Comparison of ENCODE assay signal across 8 cellular contexts in genomic region chr2:241507430-241508239, GRCh38. TPM values are rescaled to one million over a fixed set of nuclear protein-coding genes. Genes with fewer than 3 reads are reported as not detected.
DNase-seq lines count a peak whose midpoint lies in the region; ATAC-seq, FAIRE-seq and TF ChIP-seq lines count a peak whose summit lies in the region.

No MANE protein-coding gene starts in this region.

- no peaks in the 10 kb centered on the region for H3K36me3 Mint-ChIP-seq in activated naive CD8-positive, alpha-beta T cell treated with anti-CD3 and anti-CD28 coated beads, Interleukin-2, amount 10 ng/mL, durations not matched to agents 7 days and 5 days

- CTCF ChIA-PET in PC-9 (lab: Charles Lee): interaction anchor here (0.6 to 1.0 kb wide), 4 partner anchors 13 to 560 kb away, joined by 3 to 5 read pairs (median 4); no protein-coding TSS in a partner anchor

- intact Hi-C loops in PC-9 (cut with micrococcal nuclease; ENCODE audit: unreplicated experiment): loop anchor here (1.0 to 5.0 kb wide), 8 partner anchors 37 to 190 kb away; partner anchors contain the start of genes ATG4B, FARP2, HDLBP and SEPTIN2
- intact Hi-C loops in gastrocnemius medialis (cut with DNase I; ENCODE audit: low total_unique reads): loop anchor here (1.0 to 5.0 kb wide), 9 partner anchors 33 to 510 kb away; partner anchors contain the start of genes ATG4B, HDLBP, SEPTIN2 and SNED1

- H4K20me1 ChIP-seq in PC-9 (ENCODE audit: insufficient read depth): peaks cover 39% of the 10 kb centered on the region

- peak overlapping the region; percentile 82 for H2AFZ ChIP-seq in PC-9

- H3K9me3 ChIP-seq in PC-9 (ENCODE audit: insufficient read depth, low read depth) (no peaks in the 10 kb centered on the region), right atrium auricular region (no peaks in the 10 kb centered on the region), gastrocnemius medialis (no peaks in the 10 kb centered on the region)

- DNase-seq in 8988T: peak; percentile 88
- DNase-seq in GM12891 (ENCODE audit: insufficient read length, low spot score): peak; percentile 67
- DNase-seq in PC-9: peak; percentile 56 to 82
- DNase-seq in activated naive CD8-positive, alpha-beta T cell treated with anti-CD3 and anti-CD28 coated beads, Interleukin-2, amount 10 ng/mL, durations not matched to agents 7 days and 5 days: peak; percentile 67
- DNase-seq in right atrium auricular region (ENCODE audit: low spot score): no peak
- DNase-seq in gastrocnemius medialis: peak in 1 of 2 donors; percentile 45
- DNase-seq in NCI-H187 (lab: John Stamatoyannopoulos, UW): no peak

- peaks cover 19% of the 10 kb centered on the region for H3K4me1 ChIP-seq in PC-9 (replicated peaks; ENCODE audit: insufficient read depth)
- H3K4me1 ChIP-seq in right atrium auricular region: peaks cover 0 to 39% of the 10 kb centered on the region in 2 donors
- peaks cover 52 to 62% of the 10 kb centered on the region in 2 donors for H3K4me1 ChIP-seq in gastrocnemius medialis

- TF ChIP-seq CTCF in PC-9 (conservative IDR thresholded peaks at IDR 0.05) (peak; percentile 52; the same call in 1 of the 2 replicates), right atrium auricular region (IDR thresholded peaks at IDR 0.05) (no peak), gastrocnemius medialis (IDR thresholded peaks at IDR 0.05 in 4 of 5, conservative IDR thresholded peaks at IDR 0.05 in 1 of 5) (peak in 2 of 5 experiments; percentile 16 to 28)

- peak overlapping the region; percentile 82 for H3K4me3 Mint-ChIP-seq in activated naive CD8-positive, alpha-beta T cell treated with anti-CD3 and anti-CD28 coated beads, Interleukin-2, amount 10 ng/mL, durations not matched to agents 7 days and 5 days

- H3K4me2 ChIP-seq in PC-9: peak overlapping the region; percentile 97

- peaks cover 7% of the 10 kb centered on the region; the same call in 1 of the 2 replicates for H3F3A ChIP-seq in PC-9 (ENCODE audit: insufficient read depth, low read depth)

- ATAC-seq in HG02884 (IDR thresholded peaks at IDR 0.05; ENCODE audit: unreplicated experiment) (peak; percentile 21), gastrocnemius medialis (peak; percentile 12 to 16)
- ATAC-seq in activated naive CD8-positive, alpha-beta T cell treated with anti-CD3 and anti-CD28 coated beads, Interleukin-2, amount 10 ng/mL, durations not matched to agents 7 days and 5 days (ENCODE audit: low read depth): peak; percentile 10

- peak overlapping the region; percentile 97 for H3K4me3 ChIP-seq in PC-9
- H3K4me3 ChIP-seq in right atrium auricular region: peak overlapping the region; percentile 88 to 97
- peak overlapping the region; percentile 72 to 85 (median 78) for H3K4me3 ChIP-seq in gastrocnemius medialis

- BruUV-seq in PC-9 (replicated peaks; lab: Mats Ljungman, UMichigan): no TSS peak

- in situ Hi-C loops in gastrocnemius medialis (cut with MboI; ENCODE audit: low sequenced_read_pairs in 4 of 4): no loop called here

- no peaks in the 10 kb centered on the region for H3K9me3 Mint-ChIP-seq in activated naive CD8-positive, alpha-beta T cell treated with anti-CD3 and anti-CD28 coated beads, Interleukin-2, amount 10 ng/mL, durations not matched to agents 7 days and 5 days

- no peaks in the 10 kb centered on the region for H3K27me3 Mint-ChIP-seq in activated naive CD8-positive, alpha-beta T cell treated with anti-CD3 and anti-CD28 coated beads, Interleukin-2, amount 10 ng/mL, durations not matched to agents 7 days and 5 days

- FAIRE-seq in GM12891 (lab: Jason Lieb, UNC): peak; percentile 50

- H3K79me2 ChIP-seq in PC-9 (ENCODE audit: low read depth): peaks cover 53% of the 10 kb centered on the region

- H3K9me2 ChIP-seq in PC-9 (ENCODE audit: insufficient read depth): no peaks in the 10 kb centered on the region

- H3K27me3 ChIP-seq in PC-9 (ENCODE audit: insufficient read depth, low read depth) (no peaks in the 10 kb centered on the region), right atrium auricular region (no peaks in the 10 kb centered on the region), gastrocnemius medialis (no peaks in the 10 kb centered on the region)

- POLR2A ChIA-PET in PC-9 (lab: Charles Lee; ENCODE audit: unreplicated experiment): interaction anchor here (0.6 kb wide), 3 partner anchors 149 to 841 kb away, joined by 4 to 8 read pairs (median 4); no protein-coding TSS in a partner anchor
- POLR2A ChIA-PET in activated naive CD8-positive, alpha-beta T cell treated with anti-CD3 and anti-CD28 coated beads, Interleukin-2, amount 10 ng/mL, durations not matched to agents 7 days and 5 days (lab: Charles Lee): interaction anchor here (0.8 to 1.3 kb wide), 3 partner anchors 9 to 179 kb away, joined by 3 read pairs; partner anchors contain the start of gene DTYMK

- H3K27ac Mint-ChIP-seq in activated naive CD8-positive, alpha-beta T cell treated with anti-CD3 and anti-CD28 coated beads, Interleukin-2, amount 10 ng/mL, durations not matched to agents 7 days and 5 days: peak overlapping the region; percentile 56

- TF ChIP-seq POLR2A in GM12891 (IDR thresholded peaks at IDR 0.05; ENCODE audit: low read depth, low read length) (no peak), gastrocnemius medialis (IDR thresholded peaks at IDR 0.05) (peak in 1 of 2 donors; percentile 83)

- H3K36me3 ChIP-seq in PC-9 (ENCODE audit: low read depth): peaks cover 5% of the 10 kb centered on the region; the same call in 1 of the 2 replicates
- H3K36me3 ChIP-seq in right atrium auricular region: no peaks in the 10 kb centered on the region
- no peaks in the 10 kb centered on the region for H3K36me3 ChIP-seq in gastrocnemius medialis

- H3K4me1 Mint-ChIP-seq in activated naive CD8-positive, alpha-beta T cell treated with anti-CD3 and anti-CD28 coated beads, Interleukin-2, amount 10 ng/mL, durations not matched to agents 7 days and 5 days: peaks cover 15% of the 10 kb centered on the region

- no peak overlapping the region for H3K27ac ChIP-seq in PC-9
- H3K27ac ChIP-seq in right atrium auricular region: peak overlapping the region; percentile 96
- peak overlapping the region; percentile 93 to 98 (median 96) for H3K27ac ChIP-seq in gastrocnemius medialis

TF ChIP-seq in GM12891, 5 proteins besides CTCF, POLR2A, EP300 and RAD21:
- TF ChIP-seq TAF1 (IDR thresholded peaks at IDR 0.05; ENCODE audit: low read depth, low read length) (no peak), SPI1 (IDR thresholded peaks at IDR 0.05; ENCODE audit: low read depth, low read length) (no peak)
TF ChIP-seq in GM12891: peak in this region for 0.

RNA-seq across cellular contexts. Expression of gene STK25, which starts 0.7 kb away (rescaled TPM):
- polyA plus RNA-seq in GM12891 (2012; ENCODE audit: low read depth, missing spikeins): 57.0 TPM
- total RNA-seq in PC-9 (2021): 201 and 268 TPM in 2 replicates
- total RNA-seq in activated naive CD8-positive, alpha-beta T cell treated with anti-CD3 and anti-CD28 coated beads, Interleukin-2, amount 10 ng/mL, durations not matched to agents 7 days and 5 days: 100 to 1,000 TPM; 156 to 162 TPM
- 100 to 1,000 TPM in 1 of 2 donors, 10 to 100 TPM in 1; 94.5 to 173 TPM for total RNA-seq in right atrium auricular region
- total RNA-seq in gastrocnemius medialis: 100 to 1,000 TPM; 407 to 555 (median 524) TPM

RNA-seq across cellular contexts. Expression of gene BOK, which starts 50.9 kb away (rescaled TPM):
- 0.04 TPM for polyA plus RNA-seq in GM12891 (2012; ENCODE audit: low read depth, missing spikeins)
- total RNA-seq in PC-9 (2021) (72.8 and 107 TPM in 2 replicates), right atrium auricular region (10 to 100 TPM; 11.2 to 25.7 TPM), gastrocnemius medialis (1 to 10 TPM in 3 of 4 donors, under 1 TPM in 1; 0.92 to 4.7 (median 2.3) TPM)
- not detected for total RNA-seq in activated naive CD8-positive, alpha-beta T cell treated with anti-CD3 and anti-CD28 coated beads, Interleukin-2, amount 10 ng/mL, durations not matched to agents 7 days and 5 days

Comparison
In these comparisons a context has a peak if more than half of its experiments do, and no peak if none do; other contexts are left out.
1. DNase-seq: peak in 8988T (single experiment), GM12891 (single experiment), PC-9 (2 of 2) and activated naive CD8-positive, alpha-beta T cell treated with anti-CD3 and anti-CD28 coated beads, Interleukin-2, amount 10 ng/mL, durations not matched to agents 7 days and 5 days (single experiment); none in right atrium auricular region (single experiment) and NCI-H187 (0 of 2).
2. Peak in every context shown above with its lines, with median percentiles within 50 percentile points of each other: ATAC-seq and H3K4me3 ChIP-seq.